Comparison of ENCODE assay signal across 2 cellular contexts in genomic region chr4:37971202-37971601, GRCh38.
A peak's percentile ranks its signal among the peaks of the same experiment; 100 is the strongest.
TF ChIP-seq lines count a peak whose summit lies in the region.

No MANE protein-coding gene starts in this region.

TF ChIP-seq in K562, 482 proteins besides CTCF, POLR2A, EP300 and RAD21:
- TF ChIP-seq ZNF431 (CRISPR knock-in tag; IDR thresholded peaks at IDR 0.05) (peak; percentile 93), NCOA2 (IDR thresholded peaks at IDR 0.05; ENCODE audit: partially characterized antibody in 2 of 2) (no peak), CCNT2 (IDR thresholded peaks at IDR 0.05; ENCODE audit: borderline replicate concordance, extremely low read depth, insufficient read length, low read depth, low read length) (no peak), ZNF165 (CRISPR knock-in tag; IDR thresholded peaks at IDR 0.05; ENCODE audit: borderline replicate concordance) (no peak), ZNF707 (CRISPR knock-in tag; conservative IDR thresholded peaks at IDR 0.05) (no peak)

TF ChIP-seq in HepG2, 621 proteins besides CTCF, POLR2A, EP300 and RAD21:
- TF ChIP-seq KLF16 (CRISPR knock-in tag; IDR thresholded peaks at IDR 0.05): no peak
- TF ChIP-seq ZNF547 (CRISPR knock-in tag; IDR thresholded peaks at IDR 0.05): no peak
- no peak for TF ChIP-seq ZNF558 (CRISPR knock-in tag; IDR thresholded peaks at IDR 0.05; ENCODE audit: borderline replicate concordance)
- no peak for TF ChIP-seq ZNF550 (CRISPR knock-in tag; IDR thresholded peaks at IDR 0.05; ENCODE audit: borderline replicate concordance)
- no peak for TF ChIP-seq ZNF670 (CRISPR knock-in tag; IDR thresholded peaks at IDR 0.05; ENCODE audit: borderline replicate concordance)
- TF ChIP-seq ZNF570 (CRISPR knock-in tag; IDR thresholded peaks at IDR 0.05; ENCODE audit: borderline replicate concordance): no peak
- TF ChIP-seq ZFP36L1 (CRISPR knock-in tag; IDR thresholded peaks at IDR 0.05): no peak
- TF ChIP-seq, protein P1, sequence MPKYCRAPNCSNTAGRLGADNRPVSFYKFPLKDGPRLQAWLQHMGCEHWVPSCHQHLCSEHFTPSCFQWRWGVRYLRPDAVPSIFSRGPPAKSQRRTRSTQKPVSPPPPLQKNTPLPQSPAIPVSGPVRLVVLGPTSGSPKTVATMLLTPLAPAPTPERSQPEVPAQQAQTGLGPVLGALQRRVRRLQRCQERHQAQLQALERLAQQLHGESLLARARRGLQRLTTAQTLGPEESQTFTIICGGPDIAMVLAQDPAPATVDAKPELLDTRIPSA (CRISPR knock-in tag; IDR thresholded peaks at IDR 0.05; ENCODE audit: borderline replicate concordance): no peak
- no peak for TF ChIP-seq ZBTB26 (CRISPR knock-in tag; IDR thresholded peaks at IDR 0.05; ENCODE audit: borderline replicate concordance)
- no peak for TF ChIP-seq ZNF335 (CRISPR knock-in tag; IDR thresholded peaks at IDR 0.05)
- no peak for TF ChIP-seq NFIB (CRISPR knock-in tag; IDR thresholded peaks at IDR 0.05; ENCODE audit: borderline replicate concordance)
- TF ChIP-seq SMC3 (IDR thresholded peaks at IDR 0.05; ENCODE audit: low read length): no peak
TF ChIP-seq in HepG2: peak in this region for 0.
